Comparison of ENCODE assay signal across 2 cellular contexts in genomic region chr10:5782174-5782573, GRCh38.
TF ChIP-seq lines count a peak whose summit lies in the region.

No MANE protein-coding gene starts in this region.

TF ChIP-seq in HepG2, 621 proteins besides CTCF, POLR2A, EP300 and RAD21 (continued from another document):
- TF ChIP-seq, protein P1, sequence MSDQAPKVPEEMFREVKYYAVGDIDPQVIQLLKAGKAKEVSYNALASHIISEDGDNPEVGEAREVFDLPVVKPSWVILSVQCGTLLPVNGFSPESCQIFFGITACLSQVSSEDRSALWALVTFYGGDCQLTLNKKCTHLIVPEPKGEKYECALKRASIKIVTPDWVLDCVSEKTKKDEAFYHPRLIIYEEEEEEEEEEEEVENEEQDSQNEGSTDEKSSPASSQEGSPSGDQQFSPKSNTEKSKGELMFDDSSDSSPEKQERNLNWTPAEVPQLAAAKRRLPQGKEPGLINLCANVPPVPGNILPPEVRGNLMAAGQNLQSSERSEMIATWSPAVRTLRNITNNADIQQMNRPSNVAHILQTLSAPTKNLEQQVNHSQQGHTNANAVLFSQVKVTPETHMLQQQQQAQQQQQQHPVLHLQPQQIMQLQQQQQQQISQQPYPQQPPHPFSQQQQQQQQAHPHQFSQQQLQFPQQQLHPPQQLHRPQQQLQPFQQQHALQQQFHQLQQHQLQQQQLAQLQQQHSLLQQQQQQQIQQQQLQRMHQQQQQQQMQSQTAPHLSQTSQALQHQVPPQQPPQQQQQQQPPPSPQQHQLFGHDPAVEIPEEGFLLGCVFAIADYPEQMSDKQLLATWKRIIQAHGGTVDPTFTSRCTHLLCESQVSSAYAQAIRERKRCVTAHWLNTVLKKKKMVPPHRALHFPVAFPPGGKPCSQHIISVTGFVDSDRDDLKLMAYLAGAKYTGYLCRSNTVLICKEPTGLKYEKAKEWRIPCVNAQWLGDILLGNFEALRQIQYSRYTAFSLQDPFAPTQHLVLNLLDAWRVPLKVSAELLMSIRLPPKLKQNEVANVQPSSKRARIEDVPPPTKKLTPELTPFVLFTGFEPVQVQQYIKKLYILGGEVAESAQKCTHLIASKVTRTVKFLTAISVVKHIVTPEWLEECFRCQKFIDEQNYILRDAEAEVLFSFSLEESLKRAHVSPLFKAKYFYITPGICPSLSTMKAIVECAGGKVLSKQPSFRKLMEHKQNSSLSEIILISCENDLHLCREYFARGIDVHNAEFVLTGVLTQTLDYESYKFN (CRISPR knock-in tag; conservative IDR thresholded peaks at IDR 0.05), result no peak
- TF ChIP-seq MAFF (IDR thresholded peaks at IDR 0.05; ENCODE audit: low read depth, low read length), result 0 out of 2 replicates have a peak, but pooled peaks have one; percentile 15
- TF ChIP-seq ZNF7 (CRISPR knock-in tag; IDR thresholded peaks at IDR 0.05), result peak; percentile 79

TF ChIP-seq in WTC11, 78 proteins besides CTCF, POLR2A, EP300 and RAD21 (continued from another document):
- TF ChIP-seq, protein P2, sequence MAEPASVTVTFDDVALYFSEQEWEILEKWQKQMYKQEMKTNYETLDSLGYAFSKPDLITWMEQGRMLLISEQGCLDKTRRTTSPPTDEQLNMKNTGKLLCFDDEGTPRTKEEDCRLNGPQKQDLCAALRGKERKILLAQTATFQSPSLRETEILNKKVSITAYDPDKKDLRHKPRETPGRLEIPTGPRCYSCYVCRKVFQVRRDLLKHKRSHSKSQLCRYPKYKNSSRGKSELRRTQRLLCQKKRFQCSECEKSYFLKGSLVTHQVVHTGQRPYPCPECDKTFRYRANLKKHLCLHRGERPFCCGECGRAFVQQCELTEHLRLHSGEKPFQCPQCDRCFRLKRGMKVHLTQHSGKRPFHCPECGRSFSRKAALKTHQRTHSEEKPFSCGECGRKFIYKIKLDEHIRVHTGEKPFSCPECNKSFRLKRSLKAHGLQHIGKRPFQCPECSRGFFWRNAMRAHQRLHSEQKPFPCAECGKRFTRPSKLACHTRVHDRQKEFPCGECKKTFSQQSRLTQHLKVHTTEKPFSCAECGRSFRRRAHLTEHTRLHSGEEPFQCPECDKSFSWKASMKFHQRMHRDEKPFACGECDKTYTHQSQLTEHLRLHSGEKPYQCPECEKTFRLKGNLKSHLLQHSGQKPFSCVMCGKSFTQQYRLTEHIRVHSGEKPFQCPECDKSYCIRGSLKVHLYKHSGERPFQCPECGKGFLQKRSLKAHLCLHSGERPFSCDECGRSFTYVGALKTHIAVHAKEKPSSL (CRISPR knock-in tag; conservative IDR thresholded peaks at IDR 0.05), result no peak
- TF ChIP-seq, protein P3, sequence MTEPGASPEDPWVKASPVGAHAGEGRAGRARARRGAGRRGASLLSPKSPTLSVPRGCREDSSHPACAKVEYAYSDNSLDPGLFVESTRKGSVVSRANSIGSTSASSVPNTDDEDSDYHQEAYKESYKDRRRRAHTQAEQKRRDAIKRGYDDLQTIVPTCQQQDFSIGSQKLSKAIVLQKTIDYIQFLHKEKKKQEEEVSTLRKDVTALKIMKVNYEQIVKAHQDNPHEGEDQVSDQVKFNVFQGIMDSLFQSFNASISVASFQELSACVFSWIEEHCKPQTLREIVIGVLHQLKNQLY (CRISPR knock-in tag; IDR thresholded peaks at IDR 0.05), result no peak
- TF ChIP-seq NR3C1 (CRISPR knock-in tag; conservative IDR thresholded peaks at IDR 0.05; ENCODE audit: low read depth) (no peak), MYBL2 (CRISPR knock-in tag; IDR thresholded peaks at IDR 0.05) (no peak), GTF2I (CRISPR knock-in tag; conservative IDR thresholded peaks at IDR 0.05) (no peak), OVOL2 (CRISPR knock-in tag; IDR thresholded peaks at IDR 0.05; ENCODE audit: borderline replicate concordance) (no peak), GRHL2 (CRISPR knock-in tag; IDR thresholded peaks at IDR 0.05; ENCODE audit: insufficient replicate concordance, severe bottlenecking) (no peak), KAT7 (CRISPR knock-in tag; IDR thresholded peaks at IDR 0.05; ENCODE audit: borderline replicate concordance) (no peak), ZBTB43 (CRISPR knock-in tag; IDR thresholded peaks at IDR 0.05) (no peak), FOXJ3 (CRISPR knock-in tag; IDR thresholded peaks at IDR 0.05; ENCODE audit: borderline replicate concordance) (no peak), ELF4 (CRISPR knock-in tag; IDR thresholded peaks at IDR 0.05; ENCODE audit: low read depth) (no peak), CREB1 (CRISPR knock-in tag; IDR thresholded peaks at IDR 0.05) (no peak)
- TF ChIP-seq, protein P4, sequence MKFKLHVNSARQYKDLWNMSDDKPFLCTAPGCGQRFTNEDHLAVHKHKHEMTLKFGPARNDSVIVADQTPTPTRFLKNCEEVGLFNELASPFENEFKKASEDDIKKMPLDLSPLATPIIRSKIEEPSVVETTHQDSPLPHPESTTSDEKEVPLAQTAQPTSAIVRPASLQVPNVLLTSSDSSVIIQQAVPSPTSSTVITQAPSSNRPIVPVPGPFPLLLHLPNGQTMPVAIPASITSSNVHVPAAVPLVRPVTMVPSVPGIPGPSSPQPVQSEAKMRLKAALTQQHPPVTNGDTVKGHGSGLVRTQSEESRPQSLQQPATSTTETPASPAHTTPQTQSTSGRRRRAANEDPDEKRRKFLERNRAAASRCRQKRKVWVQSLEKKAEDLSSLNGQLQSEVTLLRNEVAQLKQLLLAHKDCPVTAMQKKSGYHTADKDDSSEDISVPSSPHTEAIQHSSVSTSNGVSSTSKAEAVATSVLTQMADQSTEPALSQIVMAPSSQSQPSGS (CRISPR knock-in tag; IDR thresholded peaks at IDR 0.05; ENCODE audit: borderline replicate concordance, low read depth), result no peak
- TF ChIP-seq, protein P5, sequence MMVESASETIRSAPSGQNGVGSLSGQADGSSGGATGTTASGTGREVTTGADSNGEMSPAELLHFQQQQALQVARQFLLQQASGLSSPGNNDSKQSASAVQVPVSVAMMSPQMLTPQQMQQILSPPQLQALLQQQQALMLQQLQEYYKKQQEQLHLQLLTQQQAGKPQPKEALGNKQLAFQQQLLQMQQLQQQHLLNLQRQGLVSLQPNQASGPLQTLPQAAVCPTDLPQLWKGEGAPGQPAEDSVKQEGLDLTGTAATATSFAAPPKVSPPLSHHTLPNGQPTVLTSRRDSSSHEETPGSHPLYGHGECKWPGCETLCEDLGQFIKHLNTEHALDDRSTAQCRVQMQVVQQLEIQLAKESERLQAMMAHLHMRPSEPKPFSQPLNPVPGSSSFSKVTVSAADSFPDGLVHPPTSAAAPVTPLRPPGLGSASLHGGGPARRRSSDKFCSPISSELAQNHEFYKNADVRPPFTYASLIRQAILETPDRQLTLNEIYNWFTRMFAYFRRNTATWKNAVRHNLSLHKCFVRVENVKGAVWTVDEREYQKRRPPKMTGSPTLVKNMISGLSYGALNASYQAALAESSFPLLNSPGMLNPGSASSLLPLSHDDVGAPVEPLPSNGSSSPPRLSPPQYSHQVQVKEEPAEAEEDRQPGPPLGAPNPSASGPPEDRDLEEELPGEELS (CRISPR knock-in tag; IDR thresholded peaks at IDR 0.05), result no peak
